Comparison of ENCODE assay signal across 27 cellular contexts in genomic region chr1:91813813-91814212, GRCh38.
"Had no signal": no experiment of that assay in that cellular context is flagged by ENCODE, and none has a peak within 500 bp of the region (broad histone marks: within the 10 kb centered on the region; RNA-seq: fewer than 3 reads in every experiment).

No MANE protein-coding gene starts in this region.

- H3K4me2 ChIP-seq: neural progenitor cell had no signal

- DNase-seq: activated CD4-positive, alpha-beta T cell treated with anti-CD3 and anti-CD28 coated beads for 4 hours; activated CD4-positive, alpha-beta T cell treated with anti-CD3 and anti-CD28 coated beads, Interleukin-2, amount 50 U/mL, for 4 hours; activated naive CD4-positive, alpha-beta T cell treated with Interleukin-2 at 50 U/mL for 16 hours; activated T-cell treated with anti-CD3 and anti-CD28 coated beads for 4 hours; activated T-cell treated with anti-CD3 and anti-CD28 coated beads, Interleukin-2, amount 50 U/mL, for 72 hours; brain microvascular endothelial cell; central memory CD4-positive, alpha-beta T cell; effector CD4-positive, alpha-beta T cell; left ventricle myocardium inferior; occipital lobe; stimulated activated naive CD8-positive, alpha-beta T cell treated with anti-CD3 and anti-CD28 coated beads, Interleukin-15, Interleukin-2, amounts not matched to agents 100 U/mL and 50 U/mL, for 24 hours; T-helper 9 cell; trophoblast cell had no signal

- H3K27me3 ChIP-seq: brain microvascular endothelial cell, neural progenitor cell, right atrium auricular region had no signal

- H2AFZ ChIP-seq: neural progenitor cell had no signal

- H3K27ac ChIP-seq: brain microvascular endothelial cell, left ventricle myocardium inferior, neural progenitor cell, right atrium auricular region, thoracic aorta, VCaP had no signal

- H3K4me3 Mint-ChIP-seq: activated naive CD8-positive, alpha-beta T cell; activated T-cell treated with anti-CD3 and anti-CD28 coated beads, Interleukin-2, amount 50 U/mL, for 72 hours; dendritic cell treated with granulocyte-macrophage colony-stimulating factor and Interleukin-4, amounts not matched to agents 40 ng/mL and 50 ng/mL, for 4 days; neural progenitor cell; T-helper 1 cell treated with Interleukin-12 subunit alpha and Interleukin-12 subunit beta and Interleukin-4 antibody, amounts not matched to agents 30 μg/mL and 1 μg/mL, for 36 hours had no signal

- FAIRE-seq: astrocyte, endometrium, frontal cortex, islet of Langerhans, TTC549, urothelium cell line had no signal

- H3K36me3 Mint-ChIP-seq: neural progenitor cell had no signal

- H3K27ac Mint-ChIP-seq: activated naive CD8-positive, alpha-beta T cell; activated T-cell treated with anti-CD3 and anti-CD28 coated beads, Interleukin-2, amount 50 U/mL, for 72 hours; dendritic cell treated with granulocyte-macrophage colony-stimulating factor and Interleukin-4, amounts not matched to agents 40 ng/mL and 50 ng/mL, for 4 days; neural progenitor cell; T-helper 1 cell treated with Interleukin-12 subunit alpha and Interleukin-12 subunit beta and Interleukin-4 antibody, amounts not matched to agents 30 μg/mL and 1 μg/mL, for 36 hours had no signal

- H3K9me3 Mint-ChIP-seq: activated T-cell treated with anti-CD3 and anti-CD28 coated beads, Interleukin-2, amount 50 U/mL, for 72 hours; dendritic cell treated with granulocyte-macrophage colony-stimulating factor and Interleukin-4, amounts not matched to agents 40 ng/mL and 50 ng/mL, for 4 days; neural progenitor cell; T-helper 1 cell treated with Interleukin-12 subunit alpha and Interleukin-12 subunit beta and Interleukin-4 antibody, amounts not matched to agents 30 μg/mL and 1 μg/mL, for 36 hours had no signal

- ATAC-seq: activated T-cell treated with anti-CD3 and anti-CD28 coated beads, Interleukin-2, amount 50 U/mL, for 72 hours; stimulated activated naive CD8-positive, alpha-beta T cell treated with anti-CD3 and anti-CD28 coated beads, Interleukin-15, Interleukin-2, amounts not matched to agents 100 U/mL and 50 U/mL, for 24 hours had no signal

- H3K4me3 ChIP-seq: left ventricle myocardium inferior, lung, neural progenitor cell, right atrium auricular region, thoracic aorta had no signal

- H3K36me3 ChIP-seq: brain microvascular endothelial cell, left ventricle myocardium inferior, neural progenitor cell, right atrium auricular region, thoracic aorta had no signal

- H3K27me3 Mint-ChIP-seq: activated naive CD8-positive, alpha-beta T cell; dendritic cell treated with granulocyte-macrophage colony-stimulating factor and Interleukin-4, amounts not matched to agents 40 ng/mL and 50 ng/mL, for 4 days had no signal

- H3K9ac ChIP-seq: neural progenitor cell had no signal

- H3K9me3 ChIP-seq: left ventricle myocardium inferior, right atrium auricular region, thoracic aorta had no signal
